Comparison of ENCODE assay signal across 9 cellular contexts in the genomic region with DNA sequence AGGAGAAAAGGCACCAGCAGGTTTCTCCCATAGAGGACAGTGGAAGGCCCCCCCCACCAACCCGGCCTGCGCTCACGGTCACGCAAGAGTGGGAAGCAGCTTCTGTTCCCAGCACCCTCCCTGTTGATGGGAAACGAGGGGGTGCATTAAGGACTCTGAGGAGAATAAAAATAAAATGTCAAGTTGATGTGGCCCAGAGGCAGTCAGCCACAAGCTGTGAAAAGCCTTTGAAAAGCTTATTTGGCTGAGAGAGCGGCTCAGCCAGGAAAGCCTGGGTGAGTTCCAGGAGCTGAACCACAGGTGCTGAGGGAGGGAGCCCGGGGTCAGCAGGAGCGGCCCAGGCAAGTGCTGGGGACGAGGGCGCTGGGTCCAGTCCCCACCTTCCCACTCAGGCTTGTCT. TPM values are rescaled to one million over a fixed set of nuclear protein-coding genes. Genes with fewer than 3 reads are reported as not detected.
DNase-seq lines count a peak whose midpoint lies in the region; ATAC-seq and TF ChIP-seq lines count a peak whose summit lies in the region.
"Had no signal": no experiment of that assay in that cellular context is flagged by ENCODE, and none has a peak within 500 bp of the region (broad histone marks: within the 10 kb centered on the region; RNA-seq: fewer than 3 reads in every experiment).

No MANE protein-coding gene starts in this region.

- H3K27me3 ChIP-seq in Panc1 (ENCODE audit: control insufficient read depth, insufficient read depth, low read length) (no peaks in the 10 kb centered on the region), heart right ventricle (no peaks in the 10 kb centered on the region), psoas muscle (ENCODE audit: insufficient read depth in 3 of 3, low read length in 2 of 3) (no peaks in the 10 kb centered on the region), spleen (replicated peaks in 1 of 7) (no peaks in the 10 kb centered on the region)

- no peaks in the 10 kb centered on the region for H3K9me3 ChIP-seq in Panc1 (ENCODE audit: control insufficient read depth, insufficient read depth, low read depth, low read length)
- no peaks in the 10 kb centered on the region for H3K9me3 ChIP-seq in heart right ventricle
- H3K9me3 ChIP-seq in psoas muscle, result no peaks in the 10 kb centered on the region
- H3K9me3 ChIP-seq in spleen, result no peaks in the 10 kb centered on the region

- no peak overlapping the region for H3K4me3 ChIP-seq in Panc1 (ENCODE audit: low read depth in 2 of 2, low read length in 2 of 2)
- no peak overlapping the region for H3K4me3 ChIP-seq in heart right ventricle
- H3K4me3 ChIP-seq in psoas muscle, result peak overlapping the region; percentile 22
- no peak overlapping the region for H3K4me3 ChIP-seq in spleen

- DNase-seq in NCI-H1694 treated with DMSO at 0.1 percent for 48 hours (lab: John Stamatoyannopoulos, UW), result peak; percentile 67
- no peak for DNase-seq in Panc1 (ENCODE audit: low read depth, low spot score)
- DNase-seq in heart right ventricle, result peak; percentile 55 to 59
- peak in 1 of 2 donors; percentile 63 for DNase-seq in psoas muscle
- DNase-seq in AG20443 (ENCODE audit: low spot score), result no peak
- no peak for DNase-seq in spleen
- DNase-seq: Kasumi-1, SHP77 had no signal

- ATAC-seq in Panc1, result no peak
- peak in 7 of 8 donors; percentile 14 to 53 (median 43) for ATAC-seq in heart right ventricle
- ATAC-seq in psoas muscle, result peak in 1 of 4 donors; percentile 33
- no peak for ATAC-seq in GM19467 (IDR thresholded peaks at IDR 0.05; ENCODE audit: unreplicated experiment)

- BruUV-seq in Panc1 (replicated peaks; lab: Mats Ljungman, UMichigan), result no TSS peak

- H3K4me1 ChIP-seq in Panc1 (ENCODE audit: control insufficient read depth, insufficient read depth, low read length) (peaks cover 61% of the 10 kb centered on the region), heart right ventricle (peaks cover 52 to 87% (median 77%) of the 10 kb centered on the region in 9 donors), psoas muscle (peaks cover 87% of the 10 kb centered on the region), spleen (peaks cover 28 to 50% (median 41%) of the 10 kb centered on the region in 6 donors)

- H3K27ac ChIP-seq in Panc1 (ENCODE audit: low read length) (peak overlapping the region; percentile 93), heart right ventricle (peak overlapping the region; percentile 52 to 89 (median 83)), psoas muscle (peak overlapping the region; percentile 96), spleen (no peak overlapping the region)

- TF ChIP-seq CTCF in Panc1 (IDR thresholded peaks at IDR 0.05), result no peak
- TF ChIP-seq CTCF in heart right ventricle (IDR thresholded peaks at IDR 0.05), result no peak
- no peak for TF ChIP-seq CTCF in psoas muscle (IDR thresholded peaks at IDR 0.05)
- TF ChIP-seq CTCF in spleen (IDR thresholded peaks at IDR 0.05 in 8 of 11, conservative IDR thresholded peaks at IDR 0.05 in 3 of 11), result no peak

- in situ Hi-C loops in Panc1 (cut with HindIII; ENCODE audit: low pct_unique_long_range_greater_than_20kb, low sequenced_read_pairs), result no loop called here

- 35 to 53% methylated on average over 10 of the region's 10 CpGs for WGBS in heart right ventricle, 2 donors
- 21 to 38% (median 29%) methylated on average over 10 of the region's 10 CpGs for WGBS in psoas muscle, 3 donors
- 86 to 97% (median 95%) methylated on average over 10 of the region's 10 CpGs for WGBS in spleen, 5 donors

- intact Hi-C loops in Panc1 (cut with micrococcal nuclease; ENCODE audit: unreplicated experiment), result no loop called here
- intact Hi-C loops in heart right ventricle (cut with DNase I), result no loop called here
- intact Hi-C loops in psoas muscle (cut with DNase I), result loop anchor here in 1 of 2 donors (2.0 kb wide), 1 partner anchor 24 kb away; no protein-coding TSS in a partner anchor
- intact Hi-C loops in spleen (cut with DNase I; ENCODE audit: low total_unique reads), result no loop called here

- CTCF ChIA-PET in Panc1 (lab: Charles Lee), result no interaction called here

- H3K36me3 ChIP-seq in Panc1 (ENCODE audit: control insufficient read depth, insufficient read depth, low read length) (peaks cover 13% of the 10 kb centered on the region), heart right ventricle (peaks cover 0 to 69% (median 53%) of the 10 kb centered on the region in 9 donors), psoas muscle (ENCODE audit: insufficient read depth in 1 of 2, low read depth in 1 of 2) (peaks cover 3 to 65% of the 10 kb centered on the region in 2 donors), spleen (peaks cover 0 to 74% (median 65%) of the 10 kb centered on the region in 6 donors)

- POLR2A ChIA-PET in Panc1 (lab: Charles Lee), result no interaction called here

- TF ChIP-seq POLR2A in spleen (IDR thresholded peaks at IDR 0.05), result no peak

RNA-seq across cellular contexts. Expression of gene SPATA32, which starts 26.9 kb away (rescaled TPM):
- total RNA-seq in Panc1 (2021; ENCODE audit: unreplicated experiment), result 0.26 TPM
- 0.17 TPM for polyA plus RNA-seq in Panc1 (2012; ENCODE audit: insufficient read length)
- total RNA-seq in heart right ventricle, result under 1 TPM in 2 of 10 donors, not detected in 8; 0.13 to 0.16 TPM
- polyA plus RNA-seq in heart right ventricle, result not detected
- total RNA-seq in psoas muscle, result under 1 TPM in 1 of 4 donors, not detected in 3; 0.11 TPM
- not detected for polyA plus RNA-seq in psoas muscle
- total RNA-seq in spleen, result under 1 TPM in 1 of 7 donors, not detected in 6; 0.17 TPM
- under 1 TPM in 2 of 3 donors, not detected in 1; 0.08 to 0.09 TPM for polyA plus RNA-seq in spleen

RNA-seq across cellular contexts. Expression of gene MAP3K14, which starts 28.0 kb away (rescaled TPM):
- total RNA-seq in Panc1 (2021; ENCODE audit: unreplicated experiment) (80.8 TPM), heart right ventricle (10 to 100 TPM in 9 of 10 donors, 1 to 10 TPM in 1; 6.7 to 24.1 (median 12.6) TPM), psoas muscle (10 to 100 TPM; 21.8 to 53.5 (median 30.1) TPM), spleen (10 to 100 TPM; 22.1 to 36.3 (median 32.1) TPM)
- 60.3 TPM for polyA plus RNA-seq in Panc1 (2012; ENCODE audit: insufficient read length)
- polyA plus RNA-seq in heart right ventricle (10 to 100 TPM in 1 of 2 donors, 1 to 10 TPM in 1; 7.9 to 15.9 TPM), psoas muscle (10 to 100 TPM; 12.4 to 28.1 (median 24.6) TPM), spleen (10 to 100 TPM; 17.3 to 18.8 (median 18.0) TPM)

Comparison
In these comparisons a context has a peak if more than half of its experiments do, and no peak if none do; other contexts are left out.
1. DNase-seq: peak in NCI-H1694 treated with DMSO at 0.1 percent for 48 hours (single experiment) and heart right ventricle (2 of 2); none in Panc1 (single experiment), AG20443 (single experiment) and spleen (single experiment).
2. ATAC-seq: peak in heart right ventricle (7 of 8); none in Panc1 (single experiment) and GM19467 (single experiment).
3. H3K27ac ChIP-seq: peak in Panc1 (single experiment), heart right ventricle (10 of 10) and psoas muscle (single experiment); none in spleen (0 of 8).